ENCODE assay signal across 29 cellular contexts in genomic region chr3:135136361-135137100, GRCh38.
"Had no signal": no experiment of that assay in that cellular context is flagged by ENCODE, and none has a peak within 500 bp of the region (broad histone marks: within the 10 kb centered on the region; RNA-seq: fewer than 3 reads in every experiment).

No MANE protein-coding gene starts in this region.

- H3K4me3 Mint-ChIP-seq: activated CD8-positive, alpha-beta T cell treated with anti-CD3 and anti-CD28 coated beads, Interleukin-2, amount 10 ng/mL, durations not matched to agents 7 days and 5 days; activated naive CD4-positive, alpha-beta T cell treated with anti-CD3 and anti-CD28 coated beads for 36 hours; activated naive CD8-positive, alpha-beta T cell treated with anti-CD3 and anti-CD28 coated beads, Interleukin-2, amount 10 ng/mL, durations not matched to agents 7 days and 5 days; activated T-cell treated with anti-CD3 and anti-CD28 coated beads, Interleukin-2, amount 50 U/mL, for 24 hours; effector memory CD8-positive, alpha-beta T cell; mesothelial cell of epicardium; naive thymus-derived CD8-positive, alpha-beta T cell; stimulated activated memory B cell treated with anti-CD40 and anti-IgM and Interleukin-4, amounts not matched to agents 10 μg/mL and 1 μg/mL and 100 μg/mL, for 72 hours; T-helper 2 cell treated with Interferon-gamma antibody and Interleukin-4, amounts not matched to agents 5 μg/mL and 100 μg/mL, for 36 hours had no signal

- H3K27me3 ChIP-seq: breast epithelium, colonic mucosa, dorsolateral prefrontal cortex, testis, uterus had no signal

- H3K27ac Mint-ChIP-seq: activated CD8-positive, alpha-beta T cell treated with anti-CD3 and anti-CD28 coated beads, Interleukin-2, amount 10 ng/mL, durations not matched to agents 7 days and 5 days; activated naive CD4-positive, alpha-beta T cell treated with anti-CD3 and anti-CD28 coated beads for 36 hours; activated naive CD8-positive, alpha-beta T cell treated with anti-CD3 and anti-CD28 coated beads, Interleukin-2, amount 10 ng/mL, durations not matched to agents 7 days and 5 days; activated T-cell treated with anti-CD3 and anti-CD28 coated beads, Interleukin-2, amount 50 U/mL, for 24 hours; effector memory CD8-positive, alpha-beta T cell; mesothelial cell of epicardium; naive thymus-derived CD8-positive, alpha-beta T cell; progenitor cell of endocrine pancreas; stimulated activated memory B cell treated with anti-CD40 and anti-IgM and Interleukin-4, amounts not matched to agents 10 μg/mL and 1 μg/mL and 100 μg/mL, for 72 hours; T-helper 2 cell treated with Interferon-gamma antibody and Interleukin-4, amounts not matched to agents 5 μg/mL and 100 μg/mL, for 36 hours had no signal

- H3K4me1 Mint-ChIP-seq: activated naive CD8-positive, alpha-beta T cell treated with anti-CD3 and anti-CD28 coated beads, Interleukin-2, amount 10 ng/mL, durations not matched to agents 7 days and 5 days; mesothelial cell of epicardium; naive thymus-derived CD8-positive, alpha-beta T cell; stimulated activated memory B cell treated with anti-CD40 and anti-IgM and Interleukin-4, amounts not matched to agents 10 μg/mL and 1 μg/mL and 100 μg/mL, for 72 hours had no signal

- H3K9me3 Mint-ChIP-seq: activated naive CD8-positive, alpha-beta T cell treated with anti-CD3 and anti-CD28 coated beads, Interleukin-2, amount 10 ng/mL, durations not matched to agents 7 days and 5 days; activated T-cell treated with anti-CD3 and anti-CD28 coated beads, Interleukin-2, amount 50 U/mL, for 24 hours; mesothelial cell of epicardium; stimulated activated memory B cell treated with anti-CD40 and anti-IgM and Interleukin-4, amounts not matched to agents 10 μg/mL and 1 μg/mL and 100 μg/mL, for 72 hours; T-helper 2 cell treated with Interferon-gamma antibody and Interleukin-4, amounts not matched to agents 5 μg/mL and 100 μg/mL, for 36 hours had no signal

- DNase-seq: activated CD4-positive, alpha-beta T cell treated with anti-CD3 and anti-CD28 coated beads, Interleukin-2, amount 50 U/mL, for 1 hour; activated CD4-positive, CD25-positive, alpha-beta regulatory T cell treated with anti-CD3 and anti-CD28 coated beads, Interleukin-2, amount 50 U/mL, for 72 hours; activated CD8-positive, alpha-beta T cell treated with anti-CD3 and anti-CD28 coated beads, Interleukin-2, amount 10 ng/mL, durations not matched to agents 7 days and 5 days; activated naive CD4-positive, alpha-beta T cell treated with anti-CD3 and anti-CD28 coated beads for 36 hours; activated naive CD8-positive, alpha-beta T cell treated with anti-CD3 and anti-CD28 coated beads, Interleukin-2, amount 10 ng/mL, durations not matched to agents 7 days and 5 days; activated T-cell treated with anti-CD3 and anti-CD28 coated beads, Interleukin-2, amount 50 U/mL, for 24 hours; amniotic stem cell; colonic mucosa; dorsolateral prefrontal cortex; effector memory CD8-positive, alpha-beta T cell; foreskin melanocyte; head of caudate nucleus; hypothalamus; left ventricle myocardium superior; mammary epithelial cell; naive thymus-derived CD8-positive, alpha-beta T cell; right cardiac atrium; stimulated activated CD4-positive, alpha-beta T cell treated with anti-CD3 and anti-CD28 coated beads, Interleukin-1b, Interleukin-23, amount 100 ng/mL, for 48 hours; testis; trophoblast cell; uterus had no signal

- H3K27me3 Mint-ChIP-seq: activated naive CD8-positive, alpha-beta T cell treated with anti-CD3 and anti-CD28 coated beads, Interleukin-2, amount 10 ng/mL, durations not matched to agents 7 days and 5 days; activated T-cell treated with anti-CD3 and anti-CD28 coated beads, Interleukin-2, amount 50 U/mL, for 24 hours; effector memory CD8-positive, alpha-beta T cell; progenitor cell of endocrine pancreas; stimulated activated memory B cell treated with anti-CD40 and anti-IgM and Interleukin-4, amounts not matched to agents 10 μg/mL and 1 μg/mL and 100 μg/mL, for 72 hours had no signal

- ATAC-seq: activated CD8-positive, alpha-beta T cell treated with anti-CD3 and anti-CD28 coated beads, Interleukin-2, amount 10 ng/mL, durations not matched to agents 7 days and 5 days; effector memory CD8-positive, alpha-beta T cell; esophagus mucosa; left ventricle myocardium superior; naive thymus-derived CD8-positive, alpha-beta T cell; right cardiac atrium; stimulated activated memory B cell treated with anti-CD40 and anti-IgM and Interleukin-4, amounts not matched to agents 10 μg/mL and 1 μg/mL and 100 μg/mL, for 72 hours had no signal

- H3K36me3 ChIP-seq: breast epithelium, colonic mucosa, uterus had no signal

- H3K27ac ChIP-seq: breast epithelium, colonic mucosa, dorsolateral prefrontal cortex, skin epidermis, testis, uterus, VCaP had no signal

- H3K4me3 ChIP-seq: breast epithelium, colonic mucosa, dorsolateral prefrontal cortex, skin epidermis, testis, uterus had no signal

- H3K4me1 ChIP-seq: breast epithelium, colonic mucosa, testis, uterus had no signal

- H3K36me3 Mint-ChIP-seq: activated naive CD8-positive, alpha-beta T cell treated with anti-CD3 and anti-CD28 coated beads, Interleukin-2, amount 10 ng/mL, durations not matched to agents 7 days and 5 days; mesothelial cell of epicardium; naive thymus-derived CD8-positive, alpha-beta T cell; stimulated activated memory B cell treated with anti-CD40 and anti-IgM and Interleukin-4, amounts not matched to agents 10 μg/mL and 1 μg/mL and 100 μg/mL, for 72 hours had no signal

- H3K9me3 ChIP-seq: breast epithelium, colonic mucosa, testis, uterus had no signal
